16 cellular contexts compared by ENCODE assay signal in the genomic region with DNA sequence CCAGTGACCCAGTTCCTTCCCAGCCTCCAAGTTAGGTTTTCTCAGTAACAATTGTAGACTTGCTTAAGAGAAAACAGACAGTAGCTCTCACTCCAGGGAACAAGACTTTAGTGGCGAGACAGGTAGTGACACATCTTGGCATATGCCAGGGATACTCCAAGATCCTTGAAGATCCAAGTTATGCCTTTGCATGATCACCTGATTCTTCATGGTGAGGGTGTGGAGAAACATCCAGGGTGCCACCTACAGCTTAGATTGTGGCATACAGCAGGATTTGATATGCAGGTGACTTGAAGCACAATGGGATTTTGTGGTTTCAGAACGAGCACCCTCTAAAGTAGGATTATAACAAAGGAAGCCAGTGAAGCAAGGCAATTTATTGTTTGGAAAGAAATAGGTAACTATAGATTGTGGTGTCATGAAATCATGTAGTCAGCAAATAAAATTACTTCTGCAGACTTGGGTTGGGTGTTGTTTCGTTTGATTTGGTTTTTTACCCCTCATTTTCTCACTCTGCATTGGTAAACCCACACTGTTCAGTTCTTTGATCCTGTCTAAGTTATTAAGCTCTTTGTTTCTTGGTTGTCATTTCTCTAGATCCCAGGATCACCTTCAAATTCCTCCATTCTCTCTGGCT. TPM values are rescaled to one million over a fixed set of nuclear protein-coding genes. Genes with fewer than 3 reads are reported as not detected.
A peak's percentile ranks its signal among the peaks of the same experiment; 100 is the strongest.
DNase-seq lines count a peak whose midpoint lies in the region; TF ChIP-seq lines count a peak whose summit lies in the region.
"Had no signal": no experiment of that assay in that cellular context is flagged by ENCODE, and none has a peak within 500 bp of the region (broad histone marks: within the 10 kb centered on the region; RNA-seq: fewer than 3 reads in every experiment).

No MANE protein-coding gene starts in this region.

- no peaks in the 10 kb centered on the region for H3K4me1 ChIP-seq in effector memory CD4-positive, alpha-beta T cell (ENCODE audit: control insufficient read depth, insufficient read depth, low read length, poor library complexity, severe bottlenecking)

- H3K9me3 ChIP-seq in WERI-Rb-1 (ENCODE audit: severe bottlenecking) (no peaks in the 10 kb centered on the region), MG63 (no peaks in the 10 kb centered on the region)
- no peaks in the 10 kb centered on the region for H3K9me3 ChIP-seq in effector memory CD4-positive, alpha-beta T cell (ENCODE audit: control insufficient read depth, low read length)
- H3K9me3 ChIP-seq: thoracic aorta had no signal

- H3K27me3 ChIP-seq in WERI-Rb-1 (ENCODE audit: insufficient read depth, low read depth, severe bottlenecking) = no peaks in the 10 kb centered on the region
- H3K27me3 ChIP-seq in MG63 = peaks cover 8% of the 10 kb centered on the region; the same call in 1 of the 2 replicates
- H3K27me3 ChIP-seq in effector memory CD4-positive, alpha-beta T cell (replicated peaks; ENCODE audit: control insufficient read depth, insufficient read depth, low read length, poor library complexity, severe bottlenecking) = no peaks in the 10 kb centered on the region

- H3K27ac ChIP-seq in C4-2B (no peak overlapping the region; the same call in 1 of the 2 replicates), WERI-Rb-1 (peak overlapping the region; percentile 40)
- H3K27ac ChIP-seq in effector memory CD4-positive, alpha-beta T cell (ENCODE audit: insufficient read depth, low read length, poor library complexity, severe bottlenecking) = no peak overlapping the region
- H3K27ac ChIP-seq: thoracic aorta had no signal

- no peaks in the 10 kb centered on the region for H3K36me3 ChIP-seq in WERI-Rb-1
- no peaks in the 10 kb centered on the region for H3K36me3 ChIP-seq in MG63
- no peaks in the 10 kb centered on the region for H3K36me3 ChIP-seq in effector memory CD4-positive, alpha-beta T cell (ENCODE audit: control insufficient read depth, insufficient read depth, low read length)
- H3K36me3 ChIP-seq: thoracic aorta had no signal

- peak; percentile 27 for TF ChIP-seq CTCF in C4-2B (conservative IDR thresholded peaks at IDR 0.05)
- TF ChIP-seq CTCF in LNCaP clone FGC (IDR thresholded peaks at IDR 0.05; ENCODE audit: control insufficient read depth, extremely low read depth, insufficient read depth) = 0 out of 2 replicates have a peak, but pooled peaks have one; percentile 14
- TF ChIP-seq CTCF in WERI-Rb-1 (IDR thresholded peaks at IDR 0.05; ENCODE audit: low read depth, low read length) = 0 out of 2 replicates have a peak, but pooled peaks have one; percentile 24

- DNase-seq in LNCaP clone FGC (ENCODE audit: low read depth) (no peak), NCI-H2196 (lab: John Stamatoyannopoulos, UW; ENCODE audit: unreplicated experiment) (peak; percentile 60), WERI-Rb-1 (no peak), MG63 (no peak), T-helper 2 cell (no peak), NAMALWA (ENCODE audit: low spot score) (no peak)
- no peak for DNase-seq in effector memory CD4-positive, alpha-beta T cell
- DNase-seq: activated CD4-positive, alpha-beta T cell treated with anti-CD3 and anti-CD28 coated beads, Interleukin-2, amount 50 U/mL, for 4 hours; activated T-cell treated with anti-CD3 and anti-CD28 coated beads, Interleukin-2, amount 50 U/mL, for 48 hours; CD8-positive, alpha-beta memory T cell; cerebellar nuclear complex; mammary epithelial cell; stimulated activated CD4-positive, alpha-beta T cell treated with anti-CD3 and anti-CD28 coated beads, Interleukin-2, amount 100 ng/mL, for 24 hours had no signal

- no peak overlapping the region for H3K4me3 ChIP-seq in LNCaP clone FGC (ENCODE audit: low read depth, low read length)
- H3K4me3 ChIP-seq in WERI-Rb-1 (ENCODE audit: low read depth, low read length) = no peak overlapping the region
- H3K4me3 ChIP-seq in MG63 = no peak overlapping the region
- no peak overlapping the region for H3K4me3 ChIP-seq in effector memory CD4-positive, alpha-beta T cell (ENCODE audit: insufficient read depth, low read depth, low read length, poor library complexity, severe bottlenecking)
- H3K4me3 ChIP-seq: thoracic aorta had no signal

RNA-seq across cellular contexts. Expression of a gene that starts 9.2 kb away (rescaled TPM):
- not detected in 2 replicates for total RNA-seq in MG63 (2014; rRNA removed; shearing (Covaris generic); ENCODE audit: low replicate concordance)
- total RNA-seq: CD8-positive, alpha-beta memory T cell; renal cortical epithelial cell had no signal
